10 cellular contexts compared by ENCODE assay signal in genomic region chr9:89961616-89962341, GRCh38.
DNase-seq lines count a peak whose midpoint lies in the region; ATAC-seq and TF ChIP-seq lines count a peak whose summit lies in the region.
"Had no signal": no experiment of that assay in that cellular context is flagged by ENCODE, and none has a peak within 500 bp of the region (broad histone marks: within the 10 kb centered on the region; RNA-seq: fewer than 3 reads in every experiment).

No MANE protein-coding gene starts in this region.

- no peak overlapping the region for H3K4ac ChIP-seq in neuronal stem cell (ENCODE audit: low read length)

- H3K4me1 ChIP-seq in neuronal stem cell (ENCODE audit: control insufficient read depth in 2 of 2, insufficient read depth in 1 of 2, low read depth in 1 of 2, low read length in 2 of 2), result no peaks in the 10 kb centered on the region

- H3K36me3 ChIP-seq in neuronal stem cell (replicated peaks in 1 of 2; ENCODE audit: control insufficient read depth in 2 of 2, insufficient read depth in 2 of 2, low read length in 2 of 2), result no peaks in the 10 kb centered on the region

- no CpG with 5 or more reads among the region's 9 CpGs for WGBS in neuronal stem cell (ENCODE audit: extremely low coverage in 2 of 2, insufficient read length in 2 of 2, insufficient replicate concordance in 1 of 2), 2 donors

- H2AFZ ChIP-seq in neuronal stem cell (ENCODE audit: low read length), result no peak overlapping the region
- H2AFZ ChIP-seq: hepatocyte had no signal

- no peak overlapping the region for H2BK15ac ChIP-seq in neuronal stem cell (ENCODE audit: low read length)

- no peaks in the 10 kb centered on the region for H3K9me3 ChIP-seq in neuronal stem cell (replicated peaks in 1 of 2; ENCODE audit: control insufficient read depth in 2 of 2, insufficient read depth in 1 of 2, low read depth in 1 of 2, low read length in 2 of 2)

- no peak overlapping the region for H3K23ac ChIP-seq in neuronal stem cell (ENCODE audit: low read depth, low read length, poor library complexity)

- no peak overlapping the region for H2BK12ac ChIP-seq in neuronal stem cell (ENCODE audit: low read length)

- H3K27ac ChIP-seq in neuronal stem cell (replicated peaks; ENCODE audit: low read length), result no peak overlapping the region
- H3K27ac ChIP-seq: hepatocyte had no signal

- no peak overlapping the region for H4K91ac ChIP-seq in neuronal stem cell (ENCODE audit: low read depth, low read length, poor library complexity)

- no peak overlapping the region for H4K8ac ChIP-seq in neuronal stem cell (ENCODE audit: low read depth, low read length)

- no peak for TF ChIP-seq CTCF in astrocyte of the spinal cord (IDR thresholded peaks at IDR 0.05; ENCODE audit: low read depth, low read length)

- H3K14ac ChIP-seq in neuronal stem cell (ENCODE audit: low read length), result no peak overlapping the region

- H2BK5ac ChIP-seq in neuronal stem cell (ENCODE audit: low read length), result no peak overlapping the region

- H3K9ac ChIP-seq in neuronal stem cell (ENCODE audit: low read depth, low read length, poor library complexity), result no peak overlapping the region

- H3K4me3 ChIP-seq in astrocyte of the spinal cord (ENCODE audit: low read depth, low read length), result no peak overlapping the region
- H3K4me3 ChIP-seq in neuronal stem cell (ENCODE audit: low read length in 2 of 2), result no peak overlapping the region
- H3K4me3 ChIP-seq: hepatocyte had no signal

- in situ Hi-C loops in astrocyte of the spinal cord (cut with HindIII; ENCODE audit: low sequenced_read_pairs), result no loop called here

- no peaks in the 10 kb centered on the region for H3K79me1 ChIP-seq in neuronal stem cell (ENCODE audit: low read depth, low read length)

- H3K27me3 ChIP-seq in neuronal stem cell (ENCODE audit: control insufficient read depth in 3 of 3, insufficient read depth in 3 of 3, low read depth in 1 of 3, low read length in 3 of 3), result no peaks in the 10 kb centered on the region
- H3K27me3 ChIP-seq: hepatocyte had no signal

- DNase-seq in left ventricle myocardium superior (no peak), Right ventricle myocardium superior (no peak), astrocyte of the spinal cord (ENCODE audit: low read depth, low spot score) (peak; percentile 50), myocyte (ENCODE audit: low read depth) (peak; percentile 81), NCI-H2029 treated with DMSO at 0.1 percent for 48 hours (lab: John Stamatoyannopoulos, UW) (no peak), NCI-H2171 treated with DMSO at 0.1 percent for 48 hours (lab: John Stamatoyannopoulos, UW) (no peak), NAMALWA (ENCODE audit: low spot score) (no peak), neuronal stem cell (ENCODE audit: low spot score) (no peak)
- DNase-seq: NCI-H1105 had no signal

- ATAC-seq in left ventricle myocardium superior, result peak; percentile 22
- ATAC-seq in Right ventricle myocardium superior (ENCODE audit: poor library complexity), result no peak

- H2BK120ac ChIP-seq in neuronal stem cell (ENCODE audit: low read depth, low read length), result no peak overlapping the region

- no peak overlapping the region for H3K4me2 ChIP-seq in neuronal stem cell (ENCODE audit: insufficient read depth, low read length, poor library complexity, severe bottlenecking)
- H3K4me2 ChIP-seq: hepatocyte had no signal

- no peak overlapping the region for H3K18ac ChIP-seq in neuronal stem cell (ENCODE audit: low read length)

- intact Hi-C loops in left ventricle myocardium superior (cut with micrococcal nuclease) (no loop called here), Right ventricle myocardium superior (cut with DNase I) (no loop called here)

- H2AK5ac ChIP-seq in neuronal stem cell (ENCODE audit: low read depth, low read length), result no peak overlapping the region

Comparison
In these comparisons a context has a peak if more than half of its experiments do, and no peak if none do; other contexts are left out.
1. DNase-seq: peak in astrocyte of the spinal cord (single experiment) and myocyte (single experiment); none in left ventricle myocardium superior (single experiment), Right ventricle myocardium superior (single experiment), NCI-H2029 treated with DMSO at 0.1 percent for 48 hours (single experiment), NCI-H2171 treated with DMSO at 0.1 percent for 48 hours (single experiment), NAMALWA (single experiment) and neuronal stem cell (single experiment).